18 cellular contexts compared by ENCODE assay signal in genomic region chr17:65052585-65052984, GRCh38. TPM values are rescaled to one million over a fixed set of nuclear protein-coding genes. Genes with fewer than 3 reads are reported as not detected.
DNase-seq lines count a peak whose midpoint lies in the region; ATAC-seq and TF ChIP-seq lines count a peak whose summit lies in the region.
"Had no signal": no experiment of that assay in that cellular context is flagged by ENCODE, and none has a peak within 500 bp of the region (broad histone marks: within the 10 kb centered on the region; RNA-seq: fewer than 3 reads in every experiment).

No MANE protein-coding gene starts in this region.

- H3K36me3 ChIP-seq in SU-DHL-6 (ENCODE audit: low read length), result peaks cover 62% of the 10 kb centered on the region
- peaks cover 0 to 40% of the 10 kb centered on the region in 2 donors for H3K36me3 ChIP-seq in gastroesophageal sphincter
- H3K36me3 ChIP-seq in stomach, result peaks cover 15 to 46% (median 40%) of the 10 kb centered on the region in 4 donors
- H3K36me3 ChIP-seq: prostate gland had no signal

- H3K4me3 Mint-ChIP-seq in activated CD8-positive, alpha-beta T cell treated with anti-CD3 and anti-CD28 coated beads for 36 hours, result no peak overlapping the region
- no peak overlapping the region for H3K4me3 Mint-ChIP-seq in activated CD8-positive, alpha-beta T cell treated with anti-CD3 and anti-CD28 coated beads, Interleukin-2, amount 10 ng/mL, durations not matched to agents 7 days and 5 days

- peaks cover 77% of the 10 kb centered on the region for H3K36me3 Mint-ChIP-seq in activated CD8-positive, alpha-beta T cell treated with anti-CD3 and anti-CD28 coated beads for 36 hours (ENCODE audit: low read depth)
- H3K36me3 Mint-ChIP-seq in activated CD8-positive, alpha-beta T cell treated with anti-CD3 and anti-CD28 coated beads, Interleukin-2, amount 10 ng/mL, durations not matched to agents 7 days and 5 days (ENCODE audit: low read depth), result peaks cover 70% of the 10 kb centered on the region

- H3K79me2 ChIP-seq in SU-DHL-6 (ENCODE audit: insufficient read depth, low read length), result peaks cover 89% of the 10 kb centered on the region

- WGBS in gastroesophageal sphincter (ENCODE audit: low coverage in 1 of 2), 2 donors, result 80 to 91% methylated on average over 2 to 4 of the region's 4 CpGs
- 82 to 93% (median 89%) methylated on average over 4 of the region's 4 CpGs for WGBS in stomach, 5 donors

- peaks cover 61% of the 10 kb centered on the region for H3K4me1 Mint-ChIP-seq in activated CD8-positive, alpha-beta T cell treated with anti-CD3 and anti-CD28 coated beads for 36 hours (ENCODE audit: low read depth)
- H3K4me1 Mint-ChIP-seq in activated CD8-positive, alpha-beta T cell treated with anti-CD3 and anti-CD28 coated beads, Interleukin-2, amount 10 ng/mL, durations not matched to agents 7 days and 5 days (ENCODE audit: low read depth), result peaks cover 72% of the 10 kb centered on the region

- H2AFZ ChIP-seq in SU-DHL-6 (ENCODE audit: low read depth, low read length, severe bottlenecking), result no peak overlapping the region

- CTCF ChIA-PET in activated CD8-positive, alpha-beta T cell treated with anti-CD3 and anti-CD28 coated beads for 36 hours (lab: Charles Lee), result interaction anchor here (1.3 kb wide), 1 partner anchor 24 kb away, joined by 3 read pairs; no protein-coding TSS in a partner anchor
- CTCF ChIA-PET in activated CD8-positive, alpha-beta T cell treated with anti-CD3 and anti-CD28 coated beads, Interleukin-2, amount 10 ng/mL, durations not matched to agents 7 days and 5 days (lab: Charles Lee), result no interaction called here

- peaks cover 15 to 82% (median 28%) of the 10 kb centered on the region in 3 donors for H3K4me1 ChIP-seq in gastroesophageal sphincter
- H3K4me1 ChIP-seq in stomach, result peaks cover 45 to 81% (median 69%) of the 10 kb centered on the region in 4 donors
- H3K4me1 ChIP-seq: prostate gland had no signal

- intact Hi-C loops in activated CD8-positive, alpha-beta T cell treated with anti-CD3 and anti-CD28 coated beads for 36 hours (cut with micrococcal nuclease), result no loop called here
- intact Hi-C loops in stomach (cut with DNase I; ENCODE audit: low total_unique reads), result no loop called here

- DNase-seq in activated CD8-positive, alpha-beta T cell treated with anti-CD3 and anti-CD28 coated beads for 36 hours, result no peak
- no peak for DNase-seq in activated CD8-positive, alpha-beta T cell treated with anti-CD3 and anti-CD28 coated beads, Interleukin-2, amount 10 ng/mL, durations not matched to agents 7 days and 5 days
- DNase-seq in stomach, result no peak
- no peak for DNase-seq in germinal center (ENCODE audit: low spot score)
- DNase-seq in RPMI8226, result no peak
- DNase-seq in GM20000 (ENCODE audit: low spot score), result no peak
- DNase-seq: 8988T; activated CD4-positive, alpha-beta T cell treated with anti-CD3 and anti-CD28 coated beads for 48 hours; activated CD8-positive, alpha-beta memory T cell treated with anti-CD3 and anti-CD28 coated beads, Interleukin-2, amount 50 U/mL, for 4 hours; MV-4-11; NCI-H1694 treated with DMSO at 0.1 percent for 48 hours; NCI-H526; Peyer's patch; upper lobe of right lung had no signal

- no peaks in the 10 kb centered on the region for H3K9me3 Mint-ChIP-seq in activated CD8-positive, alpha-beta T cell treated with anti-CD3 and anti-CD28 coated beads for 36 hours
- H3K9me3 Mint-ChIP-seq in activated CD8-positive, alpha-beta T cell treated with anti-CD3 and anti-CD28 coated beads, Interleukin-2, amount 10 ng/mL, durations not matched to agents 7 days and 5 days (ENCODE audit: insufficient read depth), result no peaks in the 10 kb centered on the region

- H3K9me3 ChIP-seq in SU-DHL-6 (ENCODE audit: insufficient read depth, low read length), result no peaks in the 10 kb centered on the region
- H3K9me3 ChIP-seq in gastroesophageal sphincter, result no peaks in the 10 kb centered on the region
- H3K9me3 ChIP-seq in stomach, result no peaks in the 10 kb centered on the region
- H3K9me3 ChIP-seq: Peyer's patch, prostate gland, SJSA1, upper lobe of right lung had no signal

- H3F3A ChIP-seq in SU-DHL-6 (ENCODE audit: insufficient read depth), result peaks cover 63% of the 10 kb centered on the region

- POLR2A ChIA-PET in activated CD8-positive, alpha-beta T cell treated with anti-CD3 and anti-CD28 coated beads for 36 hours (lab: Charles Lee), result interaction anchor here (0.6 kb wide), 1 partner anchor 72 kb away, joined by 3 read pairs; no protein-coding TSS in a partner anchor
- POLR2A ChIA-PET in activated CD8-positive, alpha-beta T cell treated with anti-CD3 and anti-CD28 coated beads, Interleukin-2, amount 10 ng/mL, durations not matched to agents 7 days and 5 days (lab: Charles Lee), result no interaction called here

- peak overlapping the region; percentile 94 for H3K4me3 ChIP-seq in SU-DHL-6 (ENCODE audit: insufficient read depth, low read length, poor library complexity, severe bottlenecking)
- H3K4me3 ChIP-seq in gastroesophageal sphincter, result no peak overlapping the region
- no peak overlapping the region for H3K4me3 ChIP-seq in stomach
- H3K4me3 ChIP-seq: Peyer's patch, prostate gland, SJSA1, upper lobe of right lung had no signal

- peak overlapping the region; percentile 94 for H3K9ac ChIP-seq in SU-DHL-6 (ENCODE audit: low read length)

- no peak for TF ChIP-seq CTCF in activated CD8-positive, alpha-beta T cell treated with anti-CD3 and anti-CD28 coated beads for 36 hours (IDR thresholded peaks at IDR 0.05)
- no peak for TF ChIP-seq CTCF in SU-DHL-6 (IDR thresholded peaks at IDR 0.05; ENCODE audit: insufficient read depth, low read length, poor library complexity, severe bottlenecking)
- TF ChIP-seq CTCF in gastroesophageal sphincter (IDR thresholded peaks at IDR 0.05), result no peak
- no peak for TF ChIP-seq CTCF in stomach (IDR thresholded peaks at IDR 0.05)
- TF ChIP-seq CTCF in GM20000 (IDR thresholded peaks at IDR 0.05; ENCODE audit: extremely low read depth, missing control alignments), result no peak

- no peaks in the 10 kb centered on the region for H3K27me3 Mint-ChIP-seq in activated CD8-positive, alpha-beta T cell treated with anti-CD3 and anti-CD28 coated beads for 36 hours
- H3K27me3 Mint-ChIP-seq in activated CD8-positive, alpha-beta T cell treated with anti-CD3 and anti-CD28 coated beads, Interleukin-2, amount 10 ng/mL, durations not matched to agents 7 days and 5 days (ENCODE audit: low read depth), result no peaks in the 10 kb centered on the region

- TF ChIP-seq POLR2A in gastroesophageal sphincter (IDR thresholded peaks at IDR 0.05) (no peak), stomach (IDR thresholded peaks at IDR 0.05) (no peak)

- no peaks in the 10 kb centered on the region for H3K27me3 ChIP-seq in SU-DHL-6 (ENCODE audit: low read length)
- H3K27me3 ChIP-seq in gastroesophageal sphincter, result no peaks in the 10 kb centered on the region
- no peaks in the 10 kb centered on the region for H3K27me3 ChIP-seq in stomach
- H3K27me3 ChIP-seq: Peyer's patch, SJSA1, upper lobe of right lung had no signal

- no peak for ATAC-seq in activated CD8-positive, alpha-beta T cell treated with anti-CD3 and anti-CD28 coated beads for 36 hours
- no peak for ATAC-seq in activated CD8-positive, alpha-beta T cell treated with anti-CD3 and anti-CD28 coated beads, Interleukin-2, amount 10 ng/mL, durations not matched to agents 7 days and 5 days
- ATAC-seq in gastroesophageal sphincter, result no peak
- ATAC-seq: upper lobe of right lung had no signal

- TF ChIP-seq EP300 in gastroesophageal sphincter (IDR thresholded peaks at IDR 0.05), result no peak
- no peak for TF ChIP-seq EP300 in stomach (IDR thresholded peaks at IDR 0.05)

- H3K4me2 ChIP-seq in SU-DHL-6 (ENCODE audit: low read depth, low read length, poor library complexity, severe bottlenecking), result peak overlapping the region; percentile 92

- no peaks in the 10 kb centered on the region for H3K9me2 ChIP-seq in SU-DHL-6 (replicated peaks; ENCODE audit: insufficient read depth, low read length)

- peaks cover 23% of the 10 kb centered on the region for H4K20me1 ChIP-seq in SU-DHL-6 (ENCODE audit: low read depth, low read length)

- H3K27ac ChIP-seq in SU-DHL-6 (ENCODE audit: low read depth, low read length), result peak overlapping the region; percentile 92
- peak overlapping the region in 3 of 4 donors; percentile 12 to 33 (median 33) for H3K27ac ChIP-seq in gastroesophageal sphincter
- H3K27ac ChIP-seq in stomach, result peak overlapping the region in 3 of 5 donors; percentile 11 to 59 (median 31)
- H3K27ac ChIP-seq: prostate gland, SJSA1, upper lobe of right lung had no signal

- peak overlapping the region; percentile 57 for H3K27ac Mint-ChIP-seq in activated CD8-positive, alpha-beta T cell treated with anti-CD3 and anti-CD28 coated beads for 36 hours
- no peak overlapping the region for H3K27ac Mint-ChIP-seq in activated CD8-positive, alpha-beta T cell treated with anti-CD3 and anti-CD28 coated beads, Interleukin-2, amount 10 ng/mL, durations not matched to agents 7 days and 5 days

RNA-seq across cellular contexts. Expression of gene GNA13, which starts 4.0 kb away (rescaled TPM):
- total RNA-seq in activated CD8-positive, alpha-beta T cell treated with anti-CD3 and anti-CD28 coated beads for 36 hours, result 10 to 100 TPM; 48.5 to 50.7 TPM
- total RNA-seq in activated CD8-positive, alpha-beta T cell treated with anti-CD3 and anti-CD28 coated beads, Interleukin-2, amount 10 ng/mL, durations not matched to agents 7 days and 5 days, result 10 to 100 TPM; 67.7 to 73.1 TPM
- 100 to 1,000 TPM in 1 of 4 donors, 10 to 100 TPM in 3; 60.5 to 103 (median 92.5) TPM for total RNA-seq in gastroesophageal sphincter
- total RNA-seq in stomach, result 10 to 100 TPM; 36.2 to 90.6 (median 45.8) TPM
- 10 to 100 TPM; 10.6 to 26.7 (median 17.5) TPM for polyA plus RNA-seq in stomach

Comparison
In these comparisons a context has a peak if more than half of its experiments do, and no peak if none do; other contexts are left out.
1. H3K27ac ChIP-seq: peak in every context shown above with its lines; median percentile 92 in SU-DHL-6; 33 in gastroesophageal sphincter; 31 in stomach.